ENCODE assay signal across 1 cellular context in the genomic region with DNA sequence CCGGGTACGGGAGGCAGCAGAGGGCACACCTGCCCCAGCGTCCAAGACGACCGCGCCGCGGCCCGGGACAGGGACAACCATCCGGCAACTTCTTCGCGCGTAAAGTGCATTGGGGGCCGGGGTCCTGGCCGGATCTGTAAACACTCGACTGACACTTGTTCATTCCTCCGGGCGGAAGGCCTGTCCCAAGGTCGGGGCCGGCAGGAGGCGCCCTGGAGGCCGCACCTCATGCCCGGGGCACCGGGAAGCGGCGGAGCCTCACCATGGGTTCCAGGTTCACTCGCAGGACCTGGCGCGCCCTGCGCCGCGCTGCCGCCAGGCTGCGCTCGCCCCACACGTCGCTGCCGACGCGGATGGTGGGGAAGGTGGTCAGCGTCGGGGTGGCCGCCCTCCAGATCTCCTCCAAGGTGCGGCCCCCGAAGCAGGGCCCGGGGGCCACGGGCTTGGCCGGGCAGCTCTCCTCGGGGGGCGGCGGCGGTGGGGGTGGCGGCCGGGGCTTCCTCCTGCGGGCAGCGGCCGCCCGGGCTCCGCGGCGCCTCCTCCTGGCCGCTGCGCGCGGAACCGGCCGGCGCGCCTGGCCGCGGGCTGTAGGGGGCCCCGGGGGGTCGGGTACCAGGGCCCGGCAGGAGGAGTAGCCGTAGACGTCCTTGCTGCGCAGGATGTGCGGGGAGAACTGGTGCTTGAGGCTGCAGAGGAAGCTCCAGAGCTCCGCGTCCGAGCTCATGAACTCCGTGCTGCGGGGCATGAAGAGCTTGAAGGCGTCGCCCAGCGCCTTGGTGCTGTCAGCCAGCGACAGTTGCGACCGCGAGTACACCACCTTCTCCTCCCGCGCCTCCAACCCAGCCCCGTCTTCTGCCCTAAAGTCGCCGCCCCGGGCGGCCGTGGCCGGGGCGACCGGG.
TF ChIP-seq lines count a peak whose summit lies in the region.

No MANE protein-coding gene starts in this region.

TF ChIP-seq in GM23338, 12 proteins besides CTCF, POLR2A, EP300 and RAD21 (continued from another document):
- TF ChIP-seq, protein P1, sequence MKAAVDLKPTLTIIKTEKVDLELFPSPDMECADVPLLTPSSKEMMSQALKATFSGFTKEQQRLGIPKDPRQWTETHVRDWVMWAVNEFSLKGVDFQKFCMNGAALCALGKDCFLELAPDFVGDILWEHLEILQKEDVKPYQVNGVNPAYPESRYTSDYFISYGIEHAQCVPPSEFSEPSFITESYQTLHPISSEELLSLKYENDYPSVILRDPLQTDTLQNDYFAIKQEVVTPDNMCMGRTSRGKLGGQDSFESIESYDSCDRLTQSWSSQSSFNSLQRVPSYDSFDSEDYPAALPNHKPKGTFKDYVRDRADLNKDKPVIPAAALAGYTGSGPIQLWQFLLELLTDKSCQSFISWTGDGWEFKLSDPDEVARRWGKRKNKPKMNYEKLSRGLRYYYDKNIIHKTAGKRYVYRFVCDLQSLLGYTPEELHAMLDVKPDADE (IDR thresholded peaks at IDR 0.05) = 0 out of 2 replicates have a peak, but pooled peaks have one; percentile 17
